29 cellular contexts compared by ENCODE assay signal in the genomic region with DNA sequence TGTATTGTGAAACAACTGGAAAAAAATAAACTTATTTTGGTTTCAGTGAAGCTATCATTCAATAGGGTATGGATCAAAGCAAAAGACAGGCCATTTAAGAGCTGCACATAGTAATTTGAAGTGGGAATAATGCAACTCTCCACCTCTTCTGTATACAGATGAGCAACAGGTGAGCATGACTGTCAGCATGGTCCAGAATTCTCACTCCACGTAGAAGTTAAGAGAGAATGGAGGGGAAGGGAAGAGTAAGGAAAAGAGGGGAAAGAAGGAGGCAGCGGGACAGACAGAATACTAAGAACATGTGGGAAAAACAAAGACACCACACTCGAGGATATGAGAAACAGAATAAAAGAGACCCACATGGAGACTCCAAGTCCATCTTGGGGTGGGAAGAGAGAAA.
A peak's percentile ranks its signal among the peaks of the same experiment; 100 is the strongest.
DNase-seq lines count a peak whose midpoint lies in the region; ATAC-seq and TF ChIP-seq lines count a peak whose summit lies in the region.
"Had no signal": no experiment of that assay in that cellular context is flagged by ENCODE, and none has a peak within 500 bp of the region (broad histone marks: within the 10 kb centered on the region; RNA-seq: fewer than 3 reads in every experiment).

No MANE protein-coding gene starts in this region.

- no peaks in the 10 kb centered on the region for H3K9me3 ChIP-seq in HEK293 (ENCODE audit: control insufficient read depth, insufficient read depth, low read depth, low read length)
- H3K9me3 ChIP-seq: A549; BE2C; BLaER1; BLaER1 treated with 17β-estradiol and CSF1 and Interleukin-3, amounts not matched to agents 10 nM and 100 nM; Caco-2 had no signal

- ATAC-seq in GM18873 (IDR thresholded peaks at IDR 0.05; ENCODE audit: low FRiP score, unreplicated experiment), result no peak
- ATAC-seq: A549; CD8-positive, alpha-beta T cell had no signal

- CTCF ChIA-PET in HEK293 (lab: Yijun Ruan, JAX), result no interaction called here

- H3K4me3 ChIP-seq in GM12875 (ENCODE audit: low read depth, low read length) (peak overlapping the region; percentile 10), HEK293 (ENCODE audit: low read depth, low read length) (no peak overlapping the region)
- H3K4me3 ChIP-seq: A549; BLaER1; BLaER1 treated with 17β-estradiol and CSF1 and Interleukin-3, amounts not matched to agents 10 nM and 100 nM had no signal

- no peak for DNase-seq in LoVo (ENCODE audit: low spot score)
- DNase-seq: 8988T; ACHN; AML-193; BE2C; C1 segment of cervical spinal cord; Caco-2; Calu3; CD4-positive, alpha-beta memory T cell; CD4-positive, alpha-beta T cell; CD4-positive, CD25-positive, alpha-beta regulatory T cell; CD8-positive, alpha-beta memory T cell; CD8-positive, alpha-beta T cell; COR-L47; DMS 273 treated with DMSO at 0.1 percent for 48 hours; DMS153; DMS53; DMS79; DMS79 treated with DMSO at 0.1 percent for 48 hours; DND-41; EL had no signal

- no peak for TF ChIP-seq CTCF in GM12875 (IDR thresholded peaks at IDR 0.05; ENCODE audit: borderline replicate concordance, insufficient read depth, low read depth, low read length)
- TF ChIP-seq CTCF in HEK293 (tag by site-specific recombination; IDR thresholded peaks at IDR 0.05), result no peak

- H3K27ac ChIP-seq in HEK293 (ENCODE audit: extremely low read depth, low read depth, low read length), result no peak overlapping the region
- H3K27ac ChIP-seq: 22Rv1; A549; BLaER1; BLaER1 treated with 17β-estradiol and CSF1 and Interleukin-3, amounts not matched to agents 10 nM and 100 nM; C4-2B had no signal

- no peaks in the 10 kb centered on the region for H3K36me3 ChIP-seq in HEK293 (ENCODE audit: control insufficient read depth in 2 of 2, insufficient read depth in 1 of 2, low read length in 2 of 2)
- H3K36me3 ChIP-seq: BE2C; BLaER1; BLaER1 treated with 17β-estradiol and CSF1 and Interleukin-3, amounts not matched to agents 10 nM and 100 nM had no signal

- no peaks in the 10 kb centered on the region for H3K4me1 ChIP-seq in HEK293 (ENCODE audit: control insufficient read depth, insufficient read depth, low read length)
- H3K4me1 ChIP-seq: A549; BE2C; BLaER1; BLaER1 treated with 17β-estradiol and CSF1 and Interleukin-3, amounts not matched to agents 10 nM and 100 nM; Caco-2 had no signal

- POLR2A ChIA-PET in HEK293 (lab: Yijun Ruan, JAX), result no interaction called here

TF ChIP-seq in HEK293, 187 proteins besides CTCF, POLR2A, EP300 and RAD21:
- TF ChIP-seq TCF7L2 (IDR thresholded peaks at IDR 0.05; ENCODE audit: borderline replicate concordance, low read depth, low read length) (no peak), ZNF248 (tag by site-specific recombination; IDR thresholded peaks at IDR 0.05) (no peak), OSR2 (tag by site-specific recombination; IDR thresholded peaks at IDR 0.05) (no peak), ZNF658 (tag by site-specific recombination; IDR thresholded peaks at IDR 0.05) (no peak), SCRT1 (tag by site-specific recombination; IDR thresholded peaks at IDR 0.05; ENCODE audit: borderline replicate concordance) (peak; percentile 64; the same call in 1 of the 2 replicates), IKZF3 (tag by site-specific recombination; IDR thresholded peaks at IDR 0.05) (no peak), SCRT2 (tag by site-specific recombination; IDR thresholded peaks at IDR 0.05) (peak; percentile 84), ZNF341 (tag by site-specific recombination; IDR thresholded peaks at IDR 0.05; ENCODE audit: low read depth) (no peak), HOXC10 (CRISPR knock-in tag; IDR thresholded peaks at IDR 0.05) (no peak), ZXDB (tag by site-specific recombination; IDR thresholded peaks at IDR 0.05) (no peak)
- TF ChIP-seq, protein P1, sequence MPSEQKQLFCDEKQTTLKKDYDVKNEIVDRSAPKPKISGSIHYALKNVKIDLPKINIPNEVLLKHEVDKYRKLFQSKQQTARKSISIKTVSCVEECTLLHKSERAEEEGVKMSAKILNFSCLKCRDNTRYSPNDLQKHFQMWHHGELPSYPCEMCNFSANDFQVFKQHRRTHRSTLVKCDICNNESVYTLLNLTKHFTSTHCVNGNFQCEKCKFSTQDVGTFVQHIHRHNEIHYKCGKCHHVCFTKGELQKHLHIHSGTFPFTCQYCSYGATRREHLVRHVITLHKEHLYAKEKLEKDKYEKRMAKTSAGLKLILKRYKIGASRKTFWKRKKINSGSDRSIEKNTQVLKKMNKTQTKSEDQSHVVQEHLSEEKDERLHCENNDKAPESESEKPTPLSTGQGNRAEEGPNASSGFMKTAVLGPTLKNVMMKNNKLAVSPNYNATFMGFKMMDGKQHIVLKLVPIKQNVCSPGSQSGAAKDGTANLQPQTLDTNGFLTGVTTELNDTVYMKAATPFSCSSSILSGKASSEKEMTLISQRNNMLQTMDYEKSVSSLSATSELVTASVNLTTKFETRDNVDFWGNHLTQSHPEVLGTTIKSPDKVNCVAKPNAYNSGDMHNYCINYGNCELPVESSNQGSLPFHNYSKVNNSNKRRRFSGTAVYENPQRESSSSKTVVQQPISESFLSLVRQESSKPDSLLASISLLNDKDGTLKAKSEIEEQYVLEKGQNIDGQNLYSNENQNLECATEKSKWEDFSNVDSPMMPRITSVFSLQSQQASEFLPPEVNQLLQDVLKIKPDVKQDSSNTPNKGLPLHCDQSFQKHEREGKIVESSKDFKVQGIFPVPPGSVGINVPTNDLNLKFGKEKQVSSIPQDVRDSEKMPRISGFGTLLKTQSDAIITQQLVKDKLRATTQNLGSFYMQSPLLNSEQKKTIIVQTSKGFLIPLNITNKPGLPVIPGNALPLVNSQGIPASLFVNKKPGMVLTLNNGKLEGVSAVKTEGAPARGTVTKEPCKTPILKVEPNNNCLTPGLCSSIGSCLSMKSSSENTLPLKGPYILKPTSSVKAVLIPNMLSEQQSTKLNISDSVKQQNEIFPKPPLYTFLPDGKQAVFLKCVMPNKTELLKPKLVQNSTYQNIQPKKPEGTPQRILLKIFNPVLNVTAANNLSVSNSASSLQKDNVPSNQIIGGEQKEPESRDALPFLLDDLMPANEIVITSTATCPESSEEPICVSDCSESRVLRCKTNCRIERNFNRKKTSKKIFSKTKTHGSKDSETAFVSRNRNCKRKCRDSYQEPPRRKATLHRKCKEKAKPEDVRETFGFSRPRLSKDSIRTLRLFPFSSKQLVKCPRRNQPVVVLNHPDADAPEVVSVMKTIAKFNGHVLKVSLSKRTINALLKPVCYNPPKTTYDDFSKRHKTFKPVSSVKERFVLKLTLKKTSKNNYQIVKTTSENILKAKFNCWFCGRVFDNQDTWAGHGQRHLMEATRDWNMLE (tag by site-specific recombination; conservative IDR thresholded peaks at IDR 0.05; ENCODE audit: low read depth), result no peak
